In the genomic region with DNA sequence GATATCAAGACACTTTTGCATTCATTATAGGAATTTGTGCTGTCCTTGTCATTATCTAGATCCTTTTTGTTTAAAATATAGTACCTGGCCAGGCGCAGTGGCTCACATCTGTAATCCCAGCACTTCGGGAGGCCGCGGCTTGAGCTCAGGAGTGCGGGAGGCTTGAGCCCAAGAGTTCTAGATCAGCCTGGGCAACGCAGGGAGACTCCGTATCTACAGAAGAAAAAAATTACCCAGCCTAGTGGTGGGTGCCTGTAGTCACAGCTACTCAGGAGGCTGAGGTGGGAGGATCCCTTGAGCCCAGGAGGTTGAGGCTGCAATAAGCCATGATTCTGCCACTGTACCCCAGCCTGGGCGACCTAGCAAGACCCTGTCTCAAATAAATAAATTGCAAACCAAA, we compare ENCODE assay signal across 6 cellular contexts. TPM values are rescaled to one million over a fixed set of nuclear protein-coding genes. Genes with fewer than 3 reads are reported as not detected.
DNase-seq lines count a peak whose midpoint lies in the region; ATAC-seq, FAIRE-seq and TF ChIP-seq lines count a peak whose summit lies in the region.

No MANE protein-coding gene starts in this region.

- H3K79me2 ChIP-seq in mesendoderm (ENCODE audit: control insufficient read depth, insufficient read depth, low read length) = no peaks in the 10 kb centered on the region

- peak overlapping the region; percentile 60 for H3K27ac Mint-ChIP-seq in activated naive CD4-positive, alpha-beta T cell treated with anti-CD3 and anti-CD28 coated beads, Interleukin-2, amount 10 ng/mL, durations not matched to agents 7 days and 5 days

- H3K4ac ChIP-seq in mesendoderm (ENCODE audit: low read depth, low read length) = no peak overlapping the region

- H3K27me3 ChIP-seq in mesendoderm (ENCODE audit: insufficient read depth, low read length, poor library complexity) = no peaks in the 10 kb centered on the region

- FAIRE-seq in frontal cortex (lab: Jason Lieb, UNC) = no peak

- H3K18ac ChIP-seq in mesendoderm (ENCODE audit: low read length) = no peak overlapping the region

- H3K4me3 Mint-ChIP-seq in activated naive CD4-positive, alpha-beta T cell treated with anti-CD3 and anti-CD28 coated beads, Interleukin-2, amount 10 ng/mL, durations not matched to agents 7 days and 5 days = peak overlapping the region; percentile 94

- no peaks in the 10 kb centered on the region for H3K36me3 ChIP-seq in mesendoderm (ENCODE audit: control insufficient read depth, insufficient read depth, low read length)

- H2BK120ac ChIP-seq in mesendoderm (ENCODE audit: low read depth, low read length) = no peak overlapping the region

- peak overlapping the region; percentile 73 for H3K4me2 ChIP-seq in mesendoderm (ENCODE audit: low read length)

- H3K9me3 Mint-ChIP-seq in activated naive CD4-positive, alpha-beta T cell treated with anti-CD3 and anti-CD28 coated beads, Interleukin-2, amount 10 ng/mL, durations not matched to agents 7 days and 5 days = no peaks in the 10 kb centered on the region

- TF ChIP-seq CTCF in LNCaP clone FGC (IDR thresholded peaks at IDR 0.05; ENCODE audit: control insufficient read depth, extremely low read depth, insufficient read depth) = no peak

- H3K23ac ChIP-seq in mesendoderm (ENCODE audit: low read length) = no peak overlapping the region

- peak overlapping the region; percentile 65 for H4K8ac ChIP-seq in mesendoderm (ENCODE audit: low read depth, low read length)

- peaks cover 8% of the 10 kb centered on the region for H3K27me3 Mint-ChIP-seq in activated naive CD4-positive, alpha-beta T cell treated with anti-CD3 and anti-CD28 coated beads, Interleukin-2, amount 10 ng/mL, durations not matched to agents 7 days and 5 days

- peak overlapping the region; percentile 95 for H3K56ac ChIP-seq in mesendoderm (ENCODE audit: low read length)

- H3K36me3 Mint-ChIP-seq in activated naive CD4-positive, alpha-beta T cell treated with anti-CD3 and anti-CD28 coated beads, Interleukin-2, amount 10 ng/mL, durations not matched to agents 7 days and 5 days = no peaks in the 10 kb centered on the region

- no CpG with 5 or more reads among the region's 8 CpGs for WGBS in mesendoderm (ENCODE audit: extremely low coverage, insufficient coverage, low lambda C conversion rate)

- DNase-seq in LNCaP clone FGC (ENCODE audit: low read depth) (no peak), mesendoderm (peak; percentile 59), frontal cortex (ENCODE audit: low spot score in 2 of 2) (no peak)
- DNase-seq in activated naive CD4-positive, alpha-beta T cell treated with anti-CD3 and anti-CD28 coated beads, Interleukin-2, amount 10 ng/mL, durations not matched to agents 7 days and 5 days = peak; percentile 23

- H2BK15ac ChIP-seq in mesendoderm (replicated peaks; ENCODE audit: low read depth) = no peak overlapping the region

- no peak overlapping the region for H2AK5ac ChIP-seq in mesendoderm (ENCODE audit: low read length)

- CTCF ChIA-PET in activated naive CD4-positive, alpha-beta T cell treated with anti-CD3 and anti-CD28 coated beads, Interleukin-2, amount 10 ng/mL, durations not matched to agents 7 days and 5 days (lab: Charles Lee) = interaction anchor here (1.2 kb wide), 1 partner anchor 15 kb away, joined by 3 read pairs; no protein-coding TSS in a partner anchor

- H3K79me1 ChIP-seq in mesendoderm (ENCODE audit: low read length) = no peaks in the 10 kb centered on the region

- no peak overlapping the region for H2BK5ac ChIP-seq in mesendoderm (ENCODE audit: low read length)

- ATAC-seq in GM21360 (IDR thresholded peaks at IDR 0.05; ENCODE audit: unreplicated experiment) = no peak
- no peak for ATAC-seq in HG02870 (IDR thresholded peaks at IDR 0.05; ENCODE audit: unreplicated experiment)

- peaks cover 16% of the 10 kb centered on the region for H3K4me1 Mint-ChIP-seq in activated naive CD4-positive, alpha-beta T cell treated with anti-CD3 and anti-CD28 coated beads, Interleukin-2, amount 10 ng/mL, durations not matched to agents 7 days and 5 days

- H4K5ac ChIP-seq in mesendoderm (ENCODE audit: low read length) = no peak overlapping the region

- H3K4me1 ChIP-seq in mesendoderm (ENCODE audit: control insufficient read depth, low read depth, low read length) = no peaks in the 10 kb centered on the region

- H3K4me3 ChIP-seq in LNCaP clone FGC (ENCODE audit: low read depth, low read length) = peak overlapping the region; percentile 93
- no peak overlapping the region for H3K4me3 ChIP-seq in mesendoderm (ENCODE audit: low read length)

- no peak overlapping the region for H3K27ac ChIP-seq in mesendoderm (ENCODE audit: low read depth, low read length)

- peak overlapping the region; percentile 76 for H3K9ac ChIP-seq in mesendoderm (ENCODE audit: low read length)

RNA-seq across cellular contexts. Expression of gene MORN4, which starts 0.6 kb away (rescaled TPM):
- 6.9 TPM for polyA plus RNA-seq in mesendoderm (2013, experiment 1 of 2)
- 7.7 TPM for polyA plus RNA-seq in mesendoderm (2013, experiment 2 of 2)
- 35.5 TPM for total RNA-seq in frontal cortex

RNA-seq across cellular contexts. Expression of gene PI4K2A, which starts 6.5 kb away (rescaled TPM):
- 13.6 TPM for polyA plus RNA-seq in mesendoderm (2013, experiment 1 of 2)
- polyA plus RNA-seq in mesendoderm (2013, experiment 2 of 2) = 14.2 TPM
- total RNA-seq in frontal cortex = 11.0 TPM

RNA-seq across cellular contexts. Expression of gene C10orf62, which starts 44.4 kb away (rescaled TPM):
- polyA plus RNA-seq in mesendoderm (2013, experiment 1 of 2) = not detected
- not detected for polyA plus RNA-seq in mesendoderm (2013, experiment 2 of 2)
- not detected for total RNA-seq in frontal cortex

RNA-seq across cellular contexts. Expression of gene HOGA1, which starts 49.7 kb away (rescaled TPM):
- polyA plus RNA-seq in mesendoderm (2013, experiment 1 of 2) = 0.34 TPM
- 0.27 TPM for polyA plus RNA-seq in mesendoderm (2013, experiment 2 of 2)
- total RNA-seq in frontal cortex = 0.41 TPM

RNA-seq across cellular contexts. Expression of gene AVPI1, which starts 53.1 kb away (rescaled TPM):
- polyA plus RNA-seq in mesendoderm (2013, experiment 1 of 2) = 3.3 TPM
- 2.9 TPM for polyA plus RNA-seq in mesendoderm (2013, experiment 2 of 2)
- 2.4 TPM for total RNA-seq in frontal cortex

Comparison
In these comparisons a context has a peak if more than half of its experiments do, and no peak if none do; other contexts are left out.
1. DNase-seq: peak in activated naive CD4-positive, alpha-beta T cell treated with anti-CD3 and anti-CD28 coated beads, Interleukin-2, amount 10 ng/mL, durations not matched to agents 7 days and 5 days (single experiment) and mesendoderm (single experiment); none in LNCaP clone FGC (single experiment) and frontal cortex (0 of 2).